In genomic region chr10:47571138-47571912, GRCh38 we compare ENCODE assay signal across 2 cellular contexts. TPM values are rescaled to one million over a fixed set of nuclear protein-coding genes. Genes with fewer than 3 reads are reported as not detected.
DNase-seq lines count a peak whose midpoint lies in the region; ATAC-seq and TF ChIP-seq lines count a peak whose summit lies in the region.
"Not testable (repeated sequence)": the region's sequence is repeated elsewhere in the genome, so short reads cannot be mapped to it uniquely, and the experiment has no call there.

No MANE protein-coding gene starts in this region.

- not testable (repeated sequence) for H3K4me3 ChIP-seq in right lobe of liver

- WGBS in right lobe of liver (ENCODE audit: insufficient coverage, low coverage, low lambda C conversion rate, missing lambda C conversion rate): 27% methylated on average over 2 of the region's 9 CpGs

- intact Hi-C loops in right lobe of liver (cut with DNase I): not testable (repeated sequence)

- not testable (repeated sequence) for H3K4me1 ChIP-seq in right lobe of liver

- H3K36me3 ChIP-seq in right lobe of liver: not testable (repeated sequence)

- peak; percentile 80 for ATAC-seq in left lobe of liver
- ATAC-seq in right lobe of liver: peak; percentile 41 to 95 (median 68)

- DNase-seq in left lobe of liver (ENCODE audit: low spot score); right lobe of liver: not testable (repeated sequence)

- not testable (repeated sequence) for TF ChIP-seq CTCF in right lobe of liver (IDR thresholded peaks at IDR 0.05)

- TF ChIP-seq POLR2A in right lobe of liver (IDR thresholded peaks at IDR 0.05): not testable (repeated sequence)

- H3K9me3 ChIP-seq in right lobe of liver: not testable (repeated sequence)

- H3K27me3 ChIP-seq in right lobe of liver: not testable (repeated sequence)

- H3K27ac ChIP-seq in right lobe of liver: not testable (repeated sequence)

RNA-seq across cellular contexts. Expression of gene AGAP9, which starts 47.9 kb away (rescaled TPM):
- total RNA-seq in left lobe of liver: 14.8 TPM
- total RNA-seq in right lobe of liver: 10 to 100 TPM in 2 of 6 experiments, 1 to 10 TPM in 4; 6.1 to 13.3 (median 8.7) TPM
